ENCODE assay signal across 28 cellular contexts in genomic region chr19:950352-951066, GRCh38. TPM values are rescaled to one million over a fixed set of nuclear protein-coding genes. Genes with fewer than 3 reads are reported as not detected.
DNase-seq lines count a peak whose midpoint lies in the region; ATAC-seq and TF ChIP-seq lines count a peak whose summit lies in the region.
"Had no signal": no experiment of that assay in that cellular context is flagged by ENCODE, and none has a peak within 500 bp of the region (broad histone marks: within the 10 kb centered on the region; RNA-seq: fewer than 3 reads in every experiment).

No MANE protein-coding gene starts in this region.

- H3K4ac ChIP-seq in mesenchymal stem cell (ENCODE audit: low read depth in 1 of 2, low read length in 2 of 2) = peak overlapping the region in 1 of 2 experiments; percentile 54

- H2AFZ ChIP-seq in OCI-LY3 (ENCODE audit: low read depth, low read length) (no peak overlapping the region), mesenchymal stem cell (ENCODE audit: low read depth, low read length) (no peak overlapping the region)
- H2AFZ ChIP-seq: parathyroid adenoma had no signal

- H4K20me1 ChIP-seq in OCI-LY3 (ENCODE audit: insufficient read depth, low read length) = peaks cover 3% of the 10 kb centered on the region; the same call in 1 of the 2 replicates

- ATAC-seq in Right ventricle myocardium superior (ENCODE audit: poor library complexity) (no peak), GM21825 (IDR thresholded peaks at IDR 0.05; ENCODE audit: unreplicated experiment) (no peak), HG03439 (IDR thresholded peaks at IDR 0.05; ENCODE audit: unreplicated experiment) (no peak)
- ATAC-seq: activated CD4-positive, alpha-beta T cell treated with anti-CD3 and anti-CD28 coated beads for 36 hours; activated T-cell treated with anti-CD3 and anti-CD28 coated beads, Interleukin-2, amount 50 U/mL, for 4 hours; gastroesophageal sphincter; left ventricle myocardium superior; natural killer cell treated with Interleukin-12 subunit alpha and Interleukin-12 subunit beta and Interleukin-15 and Interleukin-18, amount 100 ng/mL, for 72 hours; sciatic nerve had no signal

- H3K18ac ChIP-seq in mesenchymal stem cell (ENCODE audit: low read depth in 1 of 2, low read length in 2 of 2) = no peak overlapping the region

- H2BK15ac ChIP-seq in mesenchymal stem cell (ENCODE audit: low read depth, poor library complexity, severe bottlenecking) = no peak overlapping the region

- no peaks in the 10 kb centered on the region for H3K79me1 ChIP-seq in mesenchymal stem cell (replicated peaks; ENCODE audit: low read length, poor library complexity, severe bottlenecking)

- H3K36me3 ChIP-seq in cardiac muscle cell (peaks cover 3% of the 10 kb centered on the region), OCI-LY3 (replicated peaks; ENCODE audit: low read depth, low read length) (peaks cover 11% of the 10 kb centered on the region), mesenchymal stem cell (ENCODE audit: control insufficient read depth in 1 of 2, insufficient read depth in 2 of 2, low read depth in 1 of 2, low read length in 2 of 2) (peaks cover 0 to 36% of the 10 kb centered on the region in 2 experiments)

- H3K4me1 Mint-ChIP-seq in type B pancreatic cell (ENCODE audit: unreplicated experiment) = peaks cover 6% of the 10 kb centered on the region
- H3K4me1 Mint-ChIP-seq: activated CD4-positive, alpha-beta T cell treated with anti-CD3 and anti-CD28 coated beads for 36 hours had no signal

- no peak overlapping the region for H3K4me3 ChIP-seq in cardiac muscle cell
- no peak overlapping the region for H3K4me3 ChIP-seq in OCI-LY3 (ENCODE audit: low read length)
- no peak overlapping the region for H3K4me3 ChIP-seq in mesenchymal stem cell (ENCODE audit: insufficient read depth in 1 of 2, low read depth in 1 of 2, low read length in 2 of 2)
- H3K4me3 ChIP-seq: gastroesophageal sphincter, upper lobe of left lung had no signal

- no peak overlapping the region for H3K14ac ChIP-seq in mesenchymal stem cell (ENCODE audit: low read length in 2 of 2)

- TF ChIP-seq CTCF in cardiac muscle cell (IDR thresholded peaks at IDR 0.05; ENCODE audit: low read depth, low read length) (no peak), OCI-LY3 (IDR thresholded peaks at IDR 0.05; ENCODE audit: low read depth, low read length) (no peak), type B pancreatic cell (conservative IDR thresholded peaks at IDR 0.05) (no peak)

- H3K27ac ChIP-seq in cardiac muscle cell (peak overlapping the region; percentile 26), OCI-LY3 (ENCODE audit: low read length) (peak overlapping the region; percentile 74), mesenchymal stem cell (ENCODE audit: low read length, poor library complexity, severe bottlenecking) (peak overlapping the region; percentile 4)
- H3K27ac ChIP-seq: gastroesophageal sphincter, parathyroid adenoma, upper lobe of left lung had no signal

- WGBS in mesenchymal stem cell = 93% methylated on average over 15 of the region's 17 CpGs

- H4K8ac ChIP-seq in mesenchymal stem cell (ENCODE audit: low read length) = peak overlapping the region; percentile 30

- H3K4me2 ChIP-seq in OCI-LY3 (ENCODE audit: low read length) (peak overlapping the region; percentile 28), mesenchymal stem cell (ENCODE audit: low read length, poor library complexity, severe bottlenecking) (no peak overlapping the region)

- DNase-seq in cardiac muscle cell (ENCODE audit: low read depth in 1 of 2, low spot score in 1 of 2) (no peak), Right ventricle myocardium superior (no peak), mesenchymal stem cell (no peak), type B pancreatic cell (ENCODE audit: extremely low spot score, unreplicated experiment) (no peak), H4 (ENCODE audit: low spot score) (no peak)
- DNase-seq: activated CD4-positive, alpha-beta T cell treated with anti-CD3 and anti-CD28 coated beads for 36 hours; activated naive CD4-positive, alpha-beta T cell; activated T-cell treated with anti-CD3 and anti-CD28 coated beads, Interleukin-2, amount 50 U/mL, for 4 hours; GDM1; HFFc6; Karpas-422; left ventricle myocardium superior; NCI-H2171; NCI-H524 treated with DMSO at 0.1 percent for 48 hours had no signal

- H3K4me1 ChIP-seq in cardiac muscle cell (ENCODE audit: low read depth) = peaks cover 30% of the 10 kb centered on the region
- peaks cover 91% of the 10 kb centered on the region for H3K4me1 ChIP-seq in OCI-LY3 (ENCODE audit: low read length)
- H3K4me1 ChIP-seq in mesenchymal stem cell (ENCODE audit: control insufficient read depth, insufficient read depth, low read depth, low read length) = peaks cover 75% of the 10 kb centered on the region

- H3K27me3 Mint-ChIP-seq in type B pancreatic cell = no peaks in the 10 kb centered on the region
- H3K27me3 Mint-ChIP-seq: activated CD4-positive, alpha-beta T cell treated with anti-CD3 and anti-CD28 coated beads for 36 hours; natural killer cell treated with Interleukin-12 subunit alpha and Interleukin-12 subunit beta and Interleukin-15 and Interleukin-18, amount 100 ng/mL, for 72 hours had no signal

- peak overlapping the region; percentile 41 to 80 for H2BK12ac ChIP-seq in mesenchymal stem cell (ENCODE audit: low read length in 2 of 2)

- H3K9ac ChIP-seq in OCI-LY3 (ENCODE audit: low read length) = peak overlapping the region; percentile 31; the same call in 1 of the 2 replicates
- H3K9ac ChIP-seq in mesenchymal stem cell (ENCODE audit: low read length) = no peak overlapping the region
- H3K9ac ChIP-seq: parathyroid adenoma had no signal

- H3K36me3 Mint-ChIP-seq in type B pancreatic cell = no peaks in the 10 kb centered on the region
- H3K36me3 Mint-ChIP-seq: natural killer cell treated with Interleukin-12 subunit alpha and Interleukin-12 subunit beta and Interleukin-15 and Interleukin-18, amount 100 ng/mL, for 72 hours had no signal

- H3K79me2 ChIP-seq in OCI-LY3 (ENCODE audit: low read length) = peaks cover 61% of the 10 kb centered on the region

- H2BK5ac ChIP-seq in mesenchymal stem cell (ENCODE audit: low read depth, low read length, poor library complexity, severe bottlenecking) = no peak overlapping the region

- H4K91ac ChIP-seq in mesenchymal stem cell (ENCODE audit: low read length) = peak overlapping the region; percentile 82

- H3K9me3 ChIP-seq in cardiac muscle cell (ENCODE audit: low read depth) = no peaks in the 10 kb centered on the region
- H3K9me3 ChIP-seq in OCI-LY3 (ENCODE audit: insufficient read depth, low read length) = no peaks in the 10 kb centered on the region
- no peaks in the 10 kb centered on the region for H3K9me3 ChIP-seq in mesenchymal stem cell (ENCODE audit: control insufficient read depth, low read length)
- H3K9me3 ChIP-seq: gastroesophageal sphincter, upper lobe of left lung had no signal

- H3K27ac Mint-ChIP-seq in type B pancreatic cell = peak overlapping the region; percentile 81
- H3K27ac Mint-ChIP-seq: activated CD4-positive, alpha-beta T cell treated with anti-CD3 and anti-CD28 coated beads for 36 hours; natural killer cell treated with Interleukin-12 subunit alpha and Interleukin-12 subunit beta and Interleukin-15 and Interleukin-18, amount 100 ng/mL, for 72 hours had no signal

- peak overlapping the region; percentile 55 for H3K4me3 Mint-ChIP-seq in type B pancreatic cell
- H3K4me3 Mint-ChIP-seq: activated CD4-positive, alpha-beta T cell treated with anti-CD3 and anti-CD28 coated beads for 36 hours; activated T-cell treated with anti-CD3 and anti-CD28 coated beads, Interleukin-2, amount 50 U/mL, for 4 hours; HFFc6; natural killer cell treated with Interleukin-12 subunit alpha and Interleukin-12 subunit beta and Interleukin-15 and Interleukin-18, amount 100 ng/mL, for 72 hours had no signal

- no peak overlapping the region for H2BK120ac ChIP-seq in mesenchymal stem cell (ENCODE audit: low read depth, low read length)

- no peak overlapping the region for H3K23ac ChIP-seq in mesenchymal stem cell (ENCODE audit: low read length in 2 of 2)

- intact Hi-C loops in Right ventricle myocardium superior (cut with DNase I) = no loop called here

- H3K9me3 Mint-ChIP-seq in type B pancreatic cell = no peaks in the 10 kb centered on the region
- H3K9me3 Mint-ChIP-seq: activated T-cell treated with anti-CD3 and anti-CD28 coated beads, Interleukin-2, amount 50 U/mL, for 4 hours; HFFc6; natural killer cell treated with Interleukin-12 subunit alpha and Interleukin-12 subunit beta and Interleukin-15 and Interleukin-18, amount 100 ng/mL, for 72 hours had no signal

- peak overlapping the region; percentile 63 for H2AK5ac ChIP-seq in mesenchymal stem cell (ENCODE audit: low read length, severe bottlenecking)

- H3K27me3 ChIP-seq in cardiac muscle cell (no peaks in the 10 kb centered on the region), OCI-LY3 (ENCODE audit: low read depth, low read length) (no peaks in the 10 kb centered on the region), mesenchymal stem cell (ENCODE audit: control insufficient read depth in 1 of 2, insufficient read depth in 1 of 2, low read length in 2 of 2) (no peaks in the 10 kb centered on the region)
- H3K27me3 ChIP-seq: gastroesophageal sphincter, upper lobe of left lung had no signal

RNA-seq across cellular contexts. Expression of gene ARID3A, which starts 24.7 kb away (rescaled TPM):
- total RNA-seq in cardiac muscle cell (59.7 and 62.3 TPM in 2 replicates), Right ventricle myocardium superior (5.0 TPM), type B pancreatic cell (ENCODE audit: low replicate concordance) (83.0 and 124 TPM in 2 replicates)
- 39.1 and 48.7 TPM in 2 replicates for polyA plus RNA-seq in cardiac muscle cell
- polyA plus RNA-seq in mesenchymal stem cell (2013, experiment 1 of 2) = 64.0 TPM
- 62.8 TPM for polyA plus RNA-seq in mesenchymal stem cell (2013, experiment 2 of 2)
- 2.3 and 9.0 TPM in 2 replicates for total RNA-seq in H4 (2014; rRNA removed; shearing (Covaris generic))

RNA-seq across cellular contexts. Expression of gene KISS1R, which starts 33.4 kb away (rescaled TPM):
- total RNA-seq in cardiac muscle cell = 0.46 and 1.2 TPM in 2 replicates
- polyA plus RNA-seq in cardiac muscle cell = 1.9 and 3.2 TPM in 2 replicates
- total RNA-seq in Right ventricle myocardium superior = not detected
- not detected for polyA plus RNA-seq in mesenchymal stem cell (2013, experiment 1 of 2)
- polyA plus RNA-seq in mesenchymal stem cell (2013, experiment 2 of 2) = not detected
- total RNA-seq in type B pancreatic cell (ENCODE audit: low replicate concordance) = 1.2 and 2.2 TPM in 2 replicates
- not detected in 2 replicates for total RNA-seq in H4 (2014; rRNA removed; shearing (Covaris generic))
- total RNA-seq: A172, cardiac septum, gastroesophageal sphincter, HFFc6, HT1080, left ventricle myocardium superior, RPMI7951, sciatic nerve, SK-MEL-5, upper lobe of left lung had no signal

RNA-seq across cellular contexts. Expression of gene WDR18, which starts 33.6 kb away (rescaled TPM):
- total RNA-seq in cardiac muscle cell (136 and 143 TPM in 2 replicates), Right ventricle myocardium superior (18.6 TPM), type B pancreatic cell (ENCODE audit: low replicate concordance) (59.5 and 65.4 TPM in 2 replicates)
- 241 and 262 TPM in 2 replicates for polyA plus RNA-seq in cardiac muscle cell
- polyA plus RNA-seq in mesenchymal stem cell (2013, experiment 1 of 2) = 25.0 TPM
- 25.1 TPM for polyA plus RNA-seq in mesenchymal stem cell (2013, experiment 2 of 2)
- total RNA-seq in H4 (2014; rRNA removed; shearing (Covaris generic)) = 61.9 and 77.2 TPM in 2 replicates

RNA-seq across cellular contexts. Expression of gene R3HDM4, which starts 37.5 kb away (rescaled TPM):
- total RNA-seq in cardiac muscle cell = 60.3 and 66.2 TPM in 2 replicates
- 82.1 and 86.7 TPM in 2 replicates for polyA plus RNA-seq in cardiac muscle cell
- 20.3 TPM for total RNA-seq in Right ventricle myocardium superior
- 68.0 TPM for polyA plus RNA-seq in mesenchymal stem cell (2013, experiment 1 of 2)
- polyA plus RNA-seq in mesenchymal stem cell (2013, experiment 2 of 2) = 67.1 TPM
- 48.8 and 56.7 TPM in 2 replicates for total RNA-seq in type B pancreatic cell (ENCODE audit: low replicate concordance)
- 20.3 and 26.8 TPM in 2 replicates for total RNA-seq in H4 (2014; rRNA removed; shearing (Covaris generic))

RNA-seq across cellular contexts. Expression of gene GRIN3B, which starts 49.7 kb away (rescaled TPM):
- total RNA-seq in cardiac muscle cell (5.4 and 8.5 TPM in 2 replicates), Right ventricle myocardium superior (not detected), type B pancreatic cell (ENCODE audit: low replicate concordance) (0.65 and 1.00 TPM in 2 replicates)
- 3.0 and 4.9 TPM in 2 replicates for polyA plus RNA-seq in cardiac muscle cell
- 0.66 TPM for polyA plus RNA-seq in mesenchymal stem cell (2013, experiment 1 of 2)
- 0.56 TPM for polyA plus RNA-seq in mesenchymal stem cell (2013, experiment 2 of 2)
- total RNA-seq in H4 (2014; rRNA removed; shearing (Covaris generic)) = 0.23 TPM in 1 of 2 replicates, not detected in the other
- total RNA-seq: A172; cardiac septum; gastroesophageal sphincter; HT1080; left ventricle myocardium superior; natural killer cell treated with Interleukin-12 subunit alpha and Interleukin-12 subunit beta and Interleukin-15 and Interleukin-18, amount 100 ng/mL, for 72 hours; sciatic nerve; T-helper 1 cell treated with Interleukin-12 subunit alpha and Interleukin-12 subunit beta and Interleukin-4 antibody, amounts not matched to agents 30 ng/mL and 1 ng/mL, for 36 hours had no signal

Comparison
In these comparisons a context has a peak if more than half of its experiments do, and no peak if none do; other contexts are left out.
1. H3K27ac ChIP-seq: peak in every context shown above with its lines; median percentile 74 in OCI-LY3; 26 in cardiac muscle cell; 4 in mesenchymal stem cell.